Comparison of ENCODE assay signal across 10 cellular contexts in the genomic region with DNA sequence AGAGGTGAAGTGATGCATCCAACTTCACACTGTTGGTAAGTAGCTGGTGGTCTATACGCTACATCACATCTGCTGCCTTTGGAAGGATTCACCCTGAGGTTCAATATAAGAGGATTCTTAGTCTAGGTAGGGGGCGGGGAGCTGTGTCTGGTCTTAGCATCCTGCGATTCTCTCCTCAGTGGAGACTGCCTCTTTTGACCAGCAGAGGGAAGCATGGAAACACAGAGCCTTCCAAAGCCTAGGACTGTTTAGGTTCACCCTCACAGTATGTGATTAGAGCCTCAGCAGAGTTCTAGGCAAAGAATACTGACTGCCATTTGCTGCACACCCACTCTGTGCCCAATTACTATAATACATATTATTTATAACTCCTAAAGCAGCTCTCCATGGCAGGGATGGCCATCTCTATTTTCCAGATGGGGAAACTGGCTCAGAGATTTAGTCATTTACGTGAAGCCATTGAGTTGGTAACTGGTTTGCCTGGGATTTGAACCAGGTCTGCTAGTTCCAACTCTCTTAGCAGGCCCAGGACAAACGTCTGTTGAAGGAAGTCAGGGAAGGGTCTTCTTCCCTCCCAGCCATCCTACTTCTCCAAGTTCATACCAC. TPM values are rescaled to one million over a fixed set of nuclear protein-coding genes. Genes with fewer than 3 reads are reported as not detected.
DNase-seq lines count a peak whose midpoint lies in the region; ATAC-seq, FAIRE-seq and TF ChIP-seq lines count a peak whose summit lies in the region.
"Had no signal": no experiment of that assay in that cellular context is flagged by ENCODE, and none has a peak within 500 bp of the region (broad histone marks: within the 10 kb centered on the region; RNA-seq: fewer than 3 reads in every experiment).

No MANE protein-coding gene starts in this region.

- H3K36me3 Mint-ChIP-seq in mesothelial cell of epicardium = no peaks in the 10 kb centered on the region

- H4K8ac ChIP-seq in H1 (ENCODE audit: extremely low read depth, insufficient read depth, low read length) = no peak overlapping the region

- no peaks in the 10 kb centered on the region for H3K23me2 ChIP-seq in H1 (ENCODE audit: low read depth, low read length)

- H3K27me3 Mint-ChIP-seq in mesothelial cell of epicardium (ENCODE audit: low read depth) = peaks cover 56% of the 10 kb centered on the region

- H2BK120ac ChIP-seq in H1 (replicated peaks; ENCODE audit: low read depth, low read length) = no peak overlapping the region

- H3K4me3 ChIP-seq in OCI-LY3 (ENCODE audit: low read length) (no peak overlapping the region), H1 (ENCODE audit: extremely low read depth in 1 of 4, insufficient read depth in 2 of 4, low read depth in 3 of 4, low read length in 4 of 4) (no peak overlapping the region)

- no peak overlapping the region for H4K5ac ChIP-seq in H1 (ENCODE audit: insufficient read length, low read depth, low read length)

- ATAC-seq in HG02763 (IDR thresholded peaks at IDR 0.05; ENCODE audit: unreplicated experiment) (no peak), HG03457 (IDR thresholded peaks at IDR 0.05; ENCODE audit: unreplicated experiment) (no peak), GM18511 (IDR thresholded peaks at IDR 0.05; ENCODE audit: unreplicated experiment) (no peak)

- H2BK20ac ChIP-seq in H1 (ENCODE audit: low read length) = no peak overlapping the region

- CTCF ChIA-PET in H1 (lab: Charles Lee; ENCODE audit: partially characterized antibody) = interaction anchor here (0.6 to 2.4 kb wide), 41 partner anchors 10 to 430 kb away, joined by 3 to 18 read pairs (median 5); a partner anchor contains a TSS

- H3K27ac Mint-ChIP-seq in mesothelial cell of epicardium = no peak overlapping the region
- H3K27ac Mint-ChIP-seq: stimulated activated naive CD8-positive, alpha-beta T cell treated with anti-CD3 and anti-CD28 coated beads, Interleukin-15, Interleukin-2, amounts not matched to agents 100 ng/mL and 50 ng/mL, for 24 hours had no signal

- no peak overlapping the region for H3K27ac ChIP-seq in OCI-LY3 (ENCODE audit: low read length)
- no peak overlapping the region for H3K27ac ChIP-seq in H1 (ENCODE audit: low read depth, low read length)

- TF ChIP-seq RAD21 in H1 (IDR thresholded peaks at IDR 0.05 in 1 of 2, conservative IDR thresholded peaks at IDR 0.05 in 1 of 2; ENCODE audit: low read depth in 2 of 2, low read length in 2 of 2) = peak; percentile 88 to 92

- no peaks in the 10 kb centered on the region for H3K9me3 ChIP-seq in OCI-LY3 (ENCODE audit: insufficient read depth, low read length)
- H3K9me3 ChIP-seq in H1 (ENCODE audit: insufficient read depth in 2 of 2, low read depth in 1 of 2, low read length in 1 of 2) = no peaks in the 10 kb centered on the region

- peak; percentile 98 for FAIRE-seq in H1 (lab: Jason Lieb, UNC)
- FAIRE-seq: endometrium had no signal

- H3K4me1 ChIP-seq in OCI-LY3 (ENCODE audit: low read length) = no peaks in the 10 kb centered on the region
- H3K4me1 ChIP-seq in H1 (replicated peaks in 1 of 4; ENCODE audit: control insufficient read depth in 3 of 4, insufficient read depth in 4 of 4, low read length in 3 of 4) = no peaks in the 10 kb centered on the region

- no peak overlapping the region for H2BK15ac ChIP-seq in H1 (ENCODE audit: low read length)

- H4K20me1 ChIP-seq in OCI-LY3 (ENCODE audit: insufficient read depth, low read length) (no peaks in the 10 kb centered on the region), H1 (replicated peaks in 1 of 2; ENCODE audit: control insufficient read depth in 1 of 2, insufficient read depth in 2 of 2, low read length in 2 of 2) (no peaks in the 10 kb centered on the region)

- no peak overlapping the region for H3K4ac ChIP-seq in H1 (replicated peaks; ENCODE audit: insufficient read length, low read depth, low read length)

- POLR2A ChIA-PET in H1 (lab: Charles Lee; ENCODE audit: partially characterized antibody) = no interaction called here

- H2AFZ ChIP-seq in OCI-LY3 (ENCODE audit: low read depth, low read length) = no peak overlapping the region
- no peak overlapping the region for H2AFZ ChIP-seq in H1 (ENCODE audit: low read length)

- no peak overlapping the region for H3K23ac ChIP-seq in H1 (ENCODE audit: insufficient read length)

- peak; percentile 29 for DNase-seq in COR-L47 (lab: John Stamatoyannopoulos, UW)
- DNase-seq in HT1080 (ENCODE audit: low read depth) = peak; percentile 42
- peak in 1 of 2 experiments; percentile 65 for DNase-seq in H1 (ENCODE audit: low read depth in 1 of 2, low spot score in 2 of 2)
- peak in 1 of 2 experiments; percentile 58 for DNase-seq in mesothelial cell of epicardium (ENCODE audit: low spot score in 2 of 2, unreplicated experiment in 2 of 2)

- H2BK5ac ChIP-seq in H1 (ENCODE audit: low read depth, low read length) = no peak overlapping the region

- no peak overlapping the region for H3K14ac ChIP-seq in H1 (ENCODE audit: insufficient read length)

- H3K36me3 ChIP-seq in OCI-LY3 (replicated peaks; ENCODE audit: low read depth, low read length) (no peaks in the 10 kb centered on the region), H1 (ENCODE audit: control insufficient read depth in 2 of 4, insufficient read depth in 4 of 4, low read length in 3 of 4) (no peaks in the 10 kb centered on the region)

- no peak overlapping the region for H3K9ac ChIP-seq in OCI-LY3 (ENCODE audit: low read length)
- H3K9ac ChIP-seq in H1 (replicated peaks in 1 of 4; ENCODE audit: extremely low read depth in 1 of 4, low read depth in 3 of 4, low read length in 3 of 4) = no peak overlapping the region

- H3K56ac ChIP-seq in H1 (replicated peaks; ENCODE audit: insufficient read length, low read depth, low read length) = no peak overlapping the region

- TF ChIP-seq CTCF in OCI-LY3 (IDR thresholded peaks at IDR 0.05; ENCODE audit: low read depth, low read length) (peak; percentile 17), H1 (IDR thresholded peaks at IDR 0.05; ENCODE audit: control extremely low read depth in 1 of 3, insufficient read depth in 1 of 3, low read depth in 1 of 3, low read length in 3 of 3) (peak; percentile 62 to 87 (median 87)), mesothelial cell of epicardium (IDR thresholded peaks at IDR 0.05; ENCODE audit: unreplicated experiment) (peak; percentile 40)

- no peak overlapping the region for H3K18ac ChIP-seq in H1 (ENCODE audit: extremely low read depth, low read length)

- H3K4me1 Mint-ChIP-seq in mesothelial cell of epicardium = no peaks in the 10 kb centered on the region

- H3K27me3 ChIP-seq in OCI-LY3 (ENCODE audit: low read depth, low read length) (peaks cover 12% of the 10 kb centered on the region; the same call in 1 of the 2 replicates), H1 (replicated peaks in 1 of 4; ENCODE audit: control insufficient read depth in 3 of 4, extremely low read depth in 1 of 4, insufficient read depth in 3 of 4, low read length in 3 of 4) (no peaks in the 10 kb centered on the region)

- WGBS in H1 (ENCODE audit: extremely low coverage in 1 of 2, insufficient coverage in 1 of 2, insufficient read length in 1 of 2, insufficient replicate concordance in 2 of 2, low coverage in 1 of 2, low lambda C conversion rate in 2 of 2, missing lambda C conversion rate in 1 of 2), 2 experiments = 50% methylated on average over 5 of the region's 5 CpGs; no CpG with 5 or more reads in 1 of the 2 experiments

- H3K4me2 ChIP-seq in OCI-LY3 (ENCODE audit: low read length) (no peak overlapping the region), H1 (ENCODE audit: insufficient read depth in 1 of 2, low read depth in 2 of 2, low read length in 2 of 2) (no peak overlapping the region)

- no peak for TF ChIP-seq POLR2A in H1 (IDR thresholded peaks at IDR 0.05; ENCODE audit: control extremely low read depth in 1 of 2, low read depth in 2 of 2, low read length in 2 of 2)

- no peak overlapping the region for H4K91ac ChIP-seq in H1 (replicated peaks; ENCODE audit: insufficient read length, low read length)

- no peaks in the 10 kb centered on the region for H3K79me1 ChIP-seq in H1 (ENCODE audit: low read depth, low read length)

- H2BK12ac ChIP-seq in H1 (ENCODE audit: low read depth, low read length) = no peak overlapping the region

- H3K4me3 Mint-ChIP-seq in mesothelial cell of epicardium = no peak overlapping the region
- H3K4me3 Mint-ChIP-seq: stimulated activated naive CD8-positive, alpha-beta T cell treated with anti-CD3 and anti-CD28 coated beads, Interleukin-15, Interleukin-2, amounts not matched to agents 100 ng/mL and 50 ng/mL, for 24 hours had no signal

- H3K9me3 Mint-ChIP-seq in mesothelial cell of epicardium = no peaks in the 10 kb centered on the region
- H3K9me3 Mint-ChIP-seq: stimulated activated naive CD8-positive, alpha-beta T cell treated with anti-CD3 and anti-CD28 coated beads, Interleukin-15, Interleukin-2, amounts not matched to agents 100 ng/mL and 50 ng/mL, for 24 hours had no signal

- H2AK5ac ChIP-seq in H1 (ENCODE audit: low read depth, low read length) = no peak overlapping the region

- no peak for TF ChIP-seq EP300 in H1 (IDR thresholded peaks at IDR 0.05; ENCODE audit: borderline replicate concordance in 1 of 2, low read depth in 2 of 2, low read length in 2 of 2)

- no peaks in the 10 kb centered on the region for H3K79me2 ChIP-seq in OCI-LY3 (ENCODE audit: low read length)
- H3K79me2 ChIP-seq in H1 (ENCODE audit: control insufficient read depth in 1 of 2, insufficient read depth in 2 of 2, low read length in 2 of 2) = no peaks in the 10 kb centered on the region

RNA-seq across cellular contexts. Expression of a gene that starts 28.9 kb away (rescaled TPM):
- 28.8 and 30.6 TPM in 2 replicates for total RNA-seq in HT1080 (2014; rRNA removed; shearing (Covaris generic))
- polyA plus RNA-seq in HT1080 (2015; cell fraction: cytosol; rRNA removed) = 31.9 and 40.1 TPM in 2 replicates
- 21.7 and 25.1 TPM in 2 replicates for polyA plus RNA-seq in HT1080 (2015; cell fraction: nucleus; rRNA removed)
- 36.9 and 40.4 TPM in 2 replicates for total RNA-seq in H1 (2021; fragmentation: NEBNext Ultra II Directional; extraction: Animal tissue kit (Norgen Biotek cat#: 25700))
- polyA plus RNA-seq in H1 (2011; rRNA removed) = 14.0 and 19.4 TPM in 2 replicates
- 20.0 TPM for polyA plus RNA-seq in H1 (2011; cell fraction: cytosol; rRNA removed)
- polyA plus RNA-seq in H1 (2011; cell fraction: nucleus; rRNA removed) = 18.3 TPM
- polyA plus RNA-seq in H1 (2012, experiment 1 of 2) = 13.3 to 19.9 TPM (median 17.7 TPM) in 4 replicates
- 4.5 TPM for polyA plus RNA-seq in H1 (2012, experiment 2 of 2)
- 35.7 TPM for polyA plus RNA-seq in H1 (2013, experiment 1 of 2)
- polyA plus RNA-seq in H1 (2013, experiment 2 of 2) = 37.0 TPM
- 28.2 and 35.7 TPM in 2 replicates for polyA minus RNA-seq in H1 (2011; rRNA and poly(A)+ RNA removed)
- polyA minus RNA-seq in H1 (2011; cell fraction: cytosol; rRNA and poly(A)+ RNA removed) = 26.2 TPM
- 37.0 TPM for polyA minus RNA-seq in H1 (2011; cell fraction: nucleus; rRNA and poly(A)+ RNA removed)
- total RNA-seq in mesothelial cell of epicardium = 60.5 to 64.5 TPM (median 61.2 TPM) in 3 replicates

RNA-seq across cellular contexts. Expression of a gene that starts 51.1 kb away (rescaled TPM):
- not detected in 2 replicates for total RNA-seq in HT1080 (2014; rRNA removed; shearing (Covaris generic))
- not detected in 2 replicates for polyA plus RNA-seq in HT1080 (2015; cell fraction: cytosol; rRNA removed)
- polyA plus RNA-seq in HT1080 (2015; cell fraction: nucleus; rRNA removed) = not detected in 2 replicates
- not detected in 2 replicates for total RNA-seq in H1 (2021; fragmentation: NEBNext Ultra II Directional; extraction: Animal tissue kit (Norgen Biotek cat#: 25700))
- polyA plus RNA-seq in H1 (2011; rRNA removed) = 0.08 and 0.23 TPM in 2 replicates
- polyA plus RNA-seq in H1 (2011; cell fraction: cytosol; rRNA removed) = 0.09 TPM
- polyA plus RNA-seq in H1 (2011; cell fraction: nucleus; rRNA removed) = 0.51 TPM
- not detected in 4 replicates for polyA plus RNA-seq in H1 (2012, experiment 1 of 2)
- polyA plus RNA-seq in H1 (2012, experiment 2 of 2) = not detected
- polyA plus RNA-seq in H1 (2013, experiment 1 of 2) = 0.30 TPM
- not detected for polyA plus RNA-seq in H1 (2013, experiment 2 of 2)
- polyA minus RNA-seq in H1 (2011; rRNA and poly(A)+ RNA removed) = not detected in 2 replicates
- not detected for polyA minus RNA-seq in H1 (2011; cell fraction: cytosol; rRNA and poly(A)+ RNA removed)
- polyA minus RNA-seq in H1 (2011; cell fraction: nucleus; rRNA and poly(A)+ RNA removed) = not detected
- 0.20 to 0.40 TPM (median 0.27 TPM) in 3 replicates for total RNA-seq in mesothelial cell of epicardium

Comparison
In these comparisons a context has a peak if more than half of its experiments do, and no peak if none do; other contexts are left out.
1. CTCF ChIP-seq: peak in every context shown above with its lines; median percentile 87 in H1; 40 in mesothelial cell of epicardium; 17 in OCI-LY3.